Comparison of ENCODE assay signal across 23 cellular contexts in genomic region chr2:62738981-62739936, GRCh38. TPM values are rescaled to one million over a fixed set of nuclear protein-coding genes. Genes with fewer than 3 reads are reported as not detected.
DNase-seq lines count a peak whose midpoint lies in the region; ATAC-seq, FAIRE-seq and TF ChIP-seq lines count a peak whose summit lies in the region.
"Had no signal": no experiment of that assay in that cellular context is flagged by ENCODE, and none has a peak within 500 bp of the region (broad histone marks: within the 10 kb centered on the region; RNA-seq: fewer than 3 reads in every experiment).

No MANE protein-coding gene starts in this region.

- H3K4me2 ChIP-seq in A549 (peak overlapping the region; percentile 50), keratinocyte (ENCODE audit: control insufficient read depth, extremely low read depth, insufficient read depth, low read depth, low read length) (no peak overlapping the region)

- no peak for TF ChIP-seq CTCF in A549 (IDR thresholded peaks at IDR 0.05)
- TF ChIP-seq CTCF in cardiac fibroblast (IDR thresholded peaks at IDR 0.05; ENCODE audit: low read depth, low read length), result no peak
- TF ChIP-seq CTCF in keratinocyte (optimal IDR thresholded peaks at IDR 0.05 in 1 of 3, IDR thresholded peaks at IDR 0.05 in 1 of 3, conservative IDR thresholded peaks at IDR 0.05 in 1 of 3; ENCODE audit: extremely low read depth in 1 of 3, insufficient read depth in 2 of 3, low read length in 3 of 3), result no peak

- dilution Hi-C loops in keratinocyte (cut with MboI; ENCODE audit: extremely low pct_ligation_motif_present, low sequenced_read_pairs), result no loop called here

- 50% methylated on average over 2 of the region's 2 CpGs for WGBS in A549 (ENCODE audit: missing lambda C conversion rate)

- POLR2A ChIA-PET in A549 (lab: Yijun Ruan, JAX), result no interaction called here

- no peak for TF ChIP-seq RAD21 in A549 (conservative IDR thresholded peaks at IDR 0.05 in 1 of 2, IDR thresholded peaks at IDR 0.05 in 1 of 2)

- H3K36me3 ChIP-seq in keratinocyte (ENCODE audit: control insufficient read depth in 2 of 2, extremely low read depth in 1 of 2, insufficient read depth in 2 of 2, low read length in 2 of 2), result peaks cover 0 to 3% of the 10 kb centered on the region in 2 experiments
- H3K36me3 ChIP-seq: tibial nerve had no signal

- H3K4me1 ChIP-seq in A549, result peaks cover 78% of the 10 kb centered on the region
- H3K4me1 ChIP-seq in keratinocyte (ENCODE audit: control insufficient read depth, extremely low read depth, insufficient read depth, low read length), result peaks cover 6% of the 10 kb centered on the region

- TF ChIP-seq POLR2A in A549 (IDR thresholded peaks at IDR 0.05; ENCODE audit: low read length) (no peak), H54 (IDR thresholded peaks at IDR 0.05; ENCODE audit: low read depth, low read length) (no peak)

- no peak overlapping the region for H2AFZ ChIP-seq in keratinocyte (ENCODE audit: control insufficient read depth, low read length)

- H3K4me3 ChIP-seq in A549 (no peak overlapping the region), cardiac fibroblast (replicated peaks in 1 of 2; ENCODE audit: low read depth in 2 of 2, low read length in 2 of 2) (no peak overlapping the region), keratinocyte (ENCODE audit: control insufficient read depth in 2 of 3, extremely low read depth in 1 of 3, insufficient read depth in 2 of 3, low read depth in 1 of 3, low read length in 3 of 3) (no peak overlapping the region)
- H3K4me3 ChIP-seq: tibial nerve had no signal

- no peaks in the 10 kb centered on the region for H3K4me1 Mint-ChIP-seq in T-helper 2 cell treated with Interferon-gamma antibody and Interleukin-4, amounts not matched to agents 5 μg/mL and 100 μg/mL, for 36 hours (ENCODE audit: low read depth)

- no peaks in the 10 kb centered on the region for H3K9me1 ChIP-seq in keratinocyte (ENCODE audit: control insufficient read depth, extremely low read depth, insufficient read depth, low read length)

- H3K27ac ChIP-seq in A549 (peak overlapping the region; percentile 46 to 57; a peak in 5 of 6 replicates), keratinocyte (ENCODE audit: control insufficient read depth, insufficient read depth, low read length) (no peak overlapping the region), caudate nucleus (ENCODE audit: low read depth, low read length) (no peak overlapping the region)
- H3K27ac ChIP-seq: VCaP had no signal

- no peak overlapping the region for H3K9ac ChIP-seq in keratinocyte (ENCODE audit: control insufficient read depth, extremely low read depth, insufficient read depth, low read length)

- H3K9me3 Mint-ChIP-seq in T-helper 2 cell treated with Interferon-gamma antibody and Interleukin-4, amounts not matched to agents 5 μg/mL and 100 μg/mL, for 36 hours, result no peaks in the 10 kb centered on the region
- H3K9me3 Mint-ChIP-seq: activated CD4-positive, alpha-beta memory T cell treated with anti-CD3 and anti-CD28 coated beads for 36 hours; activated naive CD4-positive, alpha-beta T cell treated with anti-CD3 and anti-CD28 coated beads, Interleukin-2, amount 50 U/mL, for 24 hours had no signal

- no peak for TF ChIP-seq EP300 in A549 (IDR thresholded peaks at IDR 0.05)

- FAIRE-seq in A549 (lab: Jason Lieb, UNC) (no peak), H54 (lab: Jason Lieb, UNC) (peak; percentile 38), keratinocyte (lab: Jason Lieb, UNC) (peak; percentile 44)
- FAIRE-seq: bronchial epithelial cell had no signal

- CTCF ChIA-PET in A549 (lab: Yijun Ruan, JAX), result interaction anchor here (1.2 to 3.5 kb wide), 3 partner anchors 13 to 282 kb away, joined by 3 to 10 read pairs (median 4); no protein-coding TSS in a partner anchor

- no peaks in the 10 kb centered on the region for H3K27me3 Mint-ChIP-seq in T-helper 2 cell treated with Interferon-gamma antibody and Interleukin-4, amounts not matched to agents 5 μg/mL and 100 μg/mL, for 36 hours (ENCODE audit: low read depth)
- H3K27me3 Mint-ChIP-seq: activated CD4-positive, alpha-beta memory T cell treated with anti-CD3 and anti-CD28 coated beads for 36 hours; activated naive CD4-positive, alpha-beta T cell treated with anti-CD3 and anti-CD28 coated beads, Interleukin-2, amount 50 U/mL, for 24 hours had no signal

- no peak for ATAC-seq in A549
- ATAC-seq: HCT116 had no signal

- DNase-seq in A549 (ENCODE audit: low read depth in 1 of 2, low spot score in 1 of 2), result no peak
- no peak for DNase-seq in H54 (ENCODE audit: insufficient read length, low spot score)
- DNase-seq in cardiac fibroblast (ENCODE audit: low read depth in 2 of 2), result peak; percentile 46 to 53
- no peak for DNase-seq in keratinocyte (ENCODE audit: low read depth, low spot score)
- no peak for DNase-seq in stimulated activated naive CD4-positive, alpha-beta T cell treated with Interleukin-2 at 50 U/mL for 16 hours (lab: John Stamatoyannopoulos, UW)
- no peak for DNase-seq in caudate nucleus (lab: John Stamatoyannopoulos, UW)
- DNase-seq in NCI-H1417 treated with DMSO at 0.1 percent for 48 hours (lab: John Stamatoyannopoulos, UW), result no peak
- DNase-seq in T-helper 2 cell treated with Interferon-gamma antibody and Interleukin-4, amounts not matched to agents 5 μg/mL and 100 μg/mL, for 36 hours (ENCODE audit: low spot score), result no peak
- DNase-seq: activated CD4-positive, alpha-beta memory T cell treated with anti-CD3 and anti-CD28 coated beads for 36 hours; activated T-cell treated with anti-CD3 and anti-CD28 coated beads, Interleukin-2, amount 50 U/mL, for 48 hours; COR-L47; effector CD4-positive, alpha-beta T cell; hippocampal formation; KG1; kidney glomerular epithelial cell; NCI-H2081; NCI-H510A treated with DMSO at 0.1 percent for 48 hours had no signal

- H3K9me3 ChIP-seq in A549 (no peaks in the 10 kb centered on the region), keratinocyte (ENCODE audit: control insufficient read depth, low read depth, low read length) (no peaks in the 10 kb centered on the region)
- H3K9me3 ChIP-seq: tibial nerve had no signal

- peaks cover 89% of the 10 kb centered on the region for H3K79me2 ChIP-seq in keratinocyte (ENCODE audit: control insufficient read depth, insufficient read depth, low read length)

- H3K4me3 Mint-ChIP-seq in T-helper 2 cell treated with Interferon-gamma antibody and Interleukin-4, amounts not matched to agents 5 μg/mL and 100 μg/mL, for 36 hours, result no peak overlapping the region
- H3K4me3 Mint-ChIP-seq: activated CD4-positive, alpha-beta memory T cell treated with anti-CD3 and anti-CD28 coated beads for 36 hours; activated naive CD4-positive, alpha-beta T cell treated with anti-CD3 and anti-CD28 coated beads, Interleukin-2, amount 50 U/mL, for 24 hours; mesothelial cell of epicardium had no signal

- no peak overlapping the region for H3K27ac Mint-ChIP-seq in T-helper 2 cell treated with Interferon-gamma antibody and Interleukin-4, amounts not matched to agents 5 μg/mL and 100 μg/mL, for 36 hours
- H3K27ac Mint-ChIP-seq: activated CD4-positive, alpha-beta memory T cell treated with anti-CD3 and anti-CD28 coated beads for 36 hours; activated naive CD4-positive, alpha-beta T cell treated with anti-CD3 and anti-CD28 coated beads, Interleukin-2, amount 50 U/mL, for 24 hours; mesothelial cell of epicardium had no signal

- no peaks in the 10 kb centered on the region for H4K20me1 ChIP-seq in keratinocyte (ENCODE audit: control insufficient read depth, extremely low read depth, insufficient read depth, low read length)

- no peaks in the 10 kb centered on the region for H3K36me3 Mint-ChIP-seq in T-helper 2 cell treated with Interferon-gamma antibody and Interleukin-4, amounts not matched to agents 5 μg/mL and 100 μg/mL, for 36 hours (ENCODE audit: low read depth)
- H3K36me3 Mint-ChIP-seq: activated CD4-positive, alpha-beta memory T cell treated with anti-CD3 and anti-CD28 coated beads for 36 hours had no signal

- H3K27me3 ChIP-seq in keratinocyte (ENCODE audit: control insufficient read depth, extremely low read depth, insufficient read depth, low read length), result no peaks in the 10 kb centered on the region
- H3K27me3 ChIP-seq: tibial nerve had no signal

TF ChIP-seq in A549, 52 proteins besides CTCF, POLR2A, EP300 and RAD21 (continues in another document):
- TF ChIP-seq FOSB (CRISPR knock-in tag; IDR thresholded peaks at IDR 0.05), result no peak
- TF ChIP-seq JUNB (IDR thresholded peaks at IDR 0.05), result no peak
- TF ChIP-seq GATA3 (IDR thresholded peaks at IDR 0.05; ENCODE audit: borderline replicate concordance), result no peak
- TF ChIP-seq ELK1 (IDR thresholded peaks at IDR 0.05; ENCODE audit: low read depth, low read length), result no peak
- TF ChIP-seq NFE2L2 (conservative IDR thresholded peaks at IDR 0.05; ENCODE audit: low read length), result no peak
- no peak; a peak in 1 of 4 replicates for TF ChIP-seq CEBPB (IDR thresholded peaks at IDR 0.05)

RNA-seq across cellular contexts. Expression of gene EHBP1, which starts 33.7 kb away (rescaled TPM):
- polyA plus RNA-seq in A549 (2011; rRNA removed) (145 and 204 TPM in 2 replicates), A549 (2017; fragmentation: RNase III; extraction: RNeasy Plus Mini Kit Qiagen cat#74134 plus additional on column Dnase treatment) (62.4 to 76.9 TPM (median 65.7 TPM) in 3 replicates), keratinocyte (42.3 to 78.5 TPM (median 59.0 TPM) in 3 replicates)
- polyA plus RNA-seq in A549 (2012; cell fraction: cytosol; rRNA removed), result 27.9 and 34.9 TPM in 2 replicates
- 23.7 and 39.5 TPM in 2 replicates for polyA plus RNA-seq in A549 (2012; cell fraction: nucleus; rRNA removed)
- polyA minus RNA-seq in A549 (2011; rRNA and poly(A)+ RNA removed), result 153 and 167 TPM in 2 replicates
- 180 TPM for polyA plus RNA-seq in keratinocyte (2011; ENCODE audit: low read depth)
- 49.0 and 54.3 TPM in 2 replicates for polyA plus RNA-seq in keratinocyte (2011; cell fraction: cytosol; rRNA removed)
- polyA plus RNA-seq in keratinocyte (2011; cell fraction: nucleus; rRNA removed), result 57.0 and 83.0 TPM in 2 replicates
- 44.0 and 55.0 TPM in 2 replicates for polyA plus RNA-seq in keratinocyte (2012; ENCODE audit: low replicate concordance)
- 25.4 to 122 TPM (median 60.8 TPM) in 3 replicates for polyA minus RNA-seq in keratinocyte
- polyA minus RNA-seq in keratinocyte (2011; cell fraction: cytosol; rRNA and poly(A)+ RNA removed), result 55.1 TPM
- 74.2 and 175 TPM in 2 replicates for polyA minus RNA-seq in keratinocyte (2011; cell fraction: nucleus; rRNA and poly(A)+ RNA removed)

Comparison
In these comparisons a context has a peak if more than half of its experiments do, and no peak if none do; other contexts are left out.
1. DNase-seq: peak in cardiac fibroblast (2 of 2); none in A549 (0 of 2), H54 (single experiment), keratinocyte (single experiment), stimulated activated naive CD4-positive, alpha-beta T cell treated with Interleukin-2 at 50 U/mL for 16 hours (single experiment), caudate nucleus (0 of 61), NCI-H1417 treated with DMSO at 0.1 percent for 48 hours (single experiment) and T-helper 2 cell treated with Interferon-gamma antibody and Interleukin-4, amounts not matched to agents 5 μg/mL and 100 μg/mL, for 36 hours (single experiment).
2. H3K27ac ChIP-seq: peak in A549 (2 of 2); none in keratinocyte (single experiment) and caudate nucleus (single experiment).